Comparison of ENCODE assay signal across 1 cellular context in the genomic region with DNA sequence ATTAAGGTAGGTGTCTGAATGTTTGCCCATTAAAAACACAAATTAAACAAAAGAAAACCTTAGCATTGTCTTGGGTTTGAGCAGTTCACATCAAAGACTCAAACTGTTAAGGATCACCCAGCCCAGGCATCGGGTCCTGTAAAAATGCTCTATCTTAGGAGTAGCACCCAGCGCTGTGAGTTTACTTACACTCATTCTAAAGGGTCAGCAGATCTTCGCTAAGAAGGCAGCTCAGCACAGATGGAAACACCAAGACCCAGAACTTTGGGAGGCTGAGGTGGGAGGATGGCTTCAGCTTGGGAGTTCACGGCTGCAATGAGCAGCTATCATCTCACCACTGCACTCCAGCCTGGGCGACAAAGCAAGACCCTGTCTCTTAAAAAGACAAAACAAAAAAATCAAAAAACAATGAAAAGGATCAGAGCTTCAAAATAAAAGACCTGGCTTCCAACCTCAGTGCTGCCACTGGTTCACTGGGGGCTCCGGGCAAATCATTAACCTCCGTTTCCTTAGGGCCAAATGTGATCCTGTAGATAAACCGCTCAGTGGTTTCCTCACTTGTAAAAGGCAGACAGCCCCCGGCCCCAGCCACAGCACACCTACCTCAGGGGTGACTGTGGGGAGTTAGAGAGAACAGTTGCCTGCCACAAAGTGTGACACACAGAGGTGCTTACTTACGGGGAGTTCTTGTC.
TF ChIP-seq lines count a peak whose summit lies in the region.

No MANE protein-coding gene starts in this region.

TF ChIP-seq in HepG2, 621 proteins besides CTCF, POLR2A, EP300 and RAD21 (continued from another document):
- TF ChIP-seq, protein P1, sequence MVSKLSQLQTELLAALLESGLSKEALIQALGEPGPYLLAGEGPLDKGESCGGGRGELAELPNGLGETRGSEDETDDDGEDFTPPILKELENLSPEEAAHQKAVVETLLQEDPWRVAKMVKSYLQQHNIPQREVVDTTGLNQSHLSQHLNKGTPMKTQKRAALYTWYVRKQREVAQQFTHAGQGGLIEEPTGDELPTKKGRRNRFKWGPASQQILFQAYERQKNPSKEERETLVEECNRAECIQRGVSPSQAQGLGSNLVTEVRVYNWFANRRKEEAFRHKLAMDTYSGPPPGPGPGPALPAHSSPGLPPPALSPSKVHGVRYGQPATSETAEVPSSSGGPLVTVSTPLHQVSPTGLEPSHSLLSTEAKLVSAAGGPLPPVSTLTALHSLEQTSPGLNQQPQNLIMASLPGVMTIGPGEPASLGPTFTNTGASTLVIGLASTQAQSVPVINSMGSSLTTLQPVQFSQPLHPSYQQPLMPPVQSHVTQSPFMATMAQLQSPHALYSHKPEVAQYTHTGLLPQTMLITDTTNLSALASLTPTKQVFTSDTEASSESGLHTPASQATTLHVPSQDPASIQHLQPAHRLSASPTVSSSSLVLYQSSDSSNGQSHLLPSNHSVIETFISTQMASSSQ (IDR thresholded peaks at IDR 0.05; ENCODE audit: low read depth): peak; percentile 95
- TF ChIP-seq, protein P1 (CRISPR knock-in tag; IDR thresholded peaks at IDR 0.05; ENCODE audit: borderline replicate concordance): peak; percentile 94
- TF ChIP-seq NFKB2 (CRISPR knock-in tag; IDR thresholded peaks at IDR 0.05; ENCODE audit: borderline replicate concordance) (no peak), KDM5B (CRISPR knock-in tag; IDR thresholded peaks at IDR 0.05; ENCODE audit: borderline replicate concordance) (no peak; the same call in 1 of the 2 replicates), ZNF317 (CRISPR knock-in tag; IDR thresholded peaks at IDR 0.05) (peak; percentile 96), ZBTB26 (CRISPR knock-in tag; IDR thresholded peaks at IDR 0.05; ENCODE audit: borderline replicate concordance) (0 out of 2 replicates have a peak, but pooled peaks have one; percentile 4), ZSCAN12 (CRISPR knock-in tag; IDR thresholded peaks at IDR 0.05) (0 out of 2 replicates have a peak, but pooled peaks have one; percentile 39), NR1H2 (CRISPR knock-in tag; IDR thresholded peaks at IDR 0.05; ENCODE audit: borderline replicate concordance, low read depth) (no peak), SAP130 (CRISPR knock-in tag; IDR thresholded peaks at IDR 0.05; ENCODE audit: low read depth) (peak; percentile 60), CBX1 (IDR thresholded peaks at IDR 0.05; ENCODE audit: low read depth) (peak; percentile 29), YEATS4 (CRISPR knock-in tag; IDR thresholded peaks at IDR 0.05; ENCODE audit: borderline replicate concordance) (peak; percentile 42; the same call in 1 of the 2 replicates), MXD1 (CRISPR knock-in tag; IDR thresholded peaks at IDR 0.05) (peak; percentile 13; the same call in 1 of the 2 replicates), RBFOX2 (IDR thresholded peaks at IDR 0.05; ENCODE audit: low read depth, low read length) (0 out of 2 replicates have a peak, but pooled peaks have one; percentile 32), ZC3H13 (CRISPR knock-in tag; IDR thresholded peaks at IDR 0.05) (no peak), KDM3A (CRISPR knock-in tag; IDR thresholded peaks at IDR 0.05; ENCODE audit: low read depth) (peak; percentile 40; the same call in 1 of the 2 replicates), MTF2 (CRISPR knock-in tag; IDR thresholded peaks at IDR 0.05; ENCODE audit: borderline replicate concordance) (no peak; the same call in 1 of the 2 replicates), ATF7 (IDR thresholded peaks at IDR 0.05) (no peak), ATF7 (CRISPR knock-in tag; IDR thresholded peaks at IDR 0.05) (no peak), MAZ (IDR thresholded peaks at IDR 0.05; ENCODE audit: borderline replicate concordance, low read depth, low read length) (peak; percentile 10; the same call in 1 of the 2 replicates), MAZ (CRISPR knock-in tag; IDR thresholded peaks at IDR 0.05; ENCODE audit: low read depth) (no peak), NONO (IDR thresholded peaks at IDR 0.05) (no peak), NONO (CRISPR knock-in tag; conservative IDR thresholded peaks at IDR 0.05) (no peak), KAT8 (CRISPR knock-in tag; IDR thresholded peaks at IDR 0.05) (peak; percentile 9; the same call in 1 of the 2 replicates), ZNF335 (CRISPR knock-in tag; IDR thresholded peaks at IDR 0.05) (0 out of 2 replicates have a peak, but pooled peaks have one; percentile 55), RFXANK (CRISPR knock-in tag; IDR thresholded peaks at IDR 0.05) (0 out of 2 replicates have a peak, but pooled peaks have one; percentile 72), PREB (CRISPR knock-in tag; IDR thresholded peaks at IDR 0.05) (no peak), SP5 (CRISPR knock-in tag; IDR thresholded peaks at IDR 0.05; ENCODE audit: borderline replicate concordance, low read depth) (0 out of 2 replicates have a peak, but pooled peaks have one; percentile 4)
- TF ChIP-seq, protein P2, sequence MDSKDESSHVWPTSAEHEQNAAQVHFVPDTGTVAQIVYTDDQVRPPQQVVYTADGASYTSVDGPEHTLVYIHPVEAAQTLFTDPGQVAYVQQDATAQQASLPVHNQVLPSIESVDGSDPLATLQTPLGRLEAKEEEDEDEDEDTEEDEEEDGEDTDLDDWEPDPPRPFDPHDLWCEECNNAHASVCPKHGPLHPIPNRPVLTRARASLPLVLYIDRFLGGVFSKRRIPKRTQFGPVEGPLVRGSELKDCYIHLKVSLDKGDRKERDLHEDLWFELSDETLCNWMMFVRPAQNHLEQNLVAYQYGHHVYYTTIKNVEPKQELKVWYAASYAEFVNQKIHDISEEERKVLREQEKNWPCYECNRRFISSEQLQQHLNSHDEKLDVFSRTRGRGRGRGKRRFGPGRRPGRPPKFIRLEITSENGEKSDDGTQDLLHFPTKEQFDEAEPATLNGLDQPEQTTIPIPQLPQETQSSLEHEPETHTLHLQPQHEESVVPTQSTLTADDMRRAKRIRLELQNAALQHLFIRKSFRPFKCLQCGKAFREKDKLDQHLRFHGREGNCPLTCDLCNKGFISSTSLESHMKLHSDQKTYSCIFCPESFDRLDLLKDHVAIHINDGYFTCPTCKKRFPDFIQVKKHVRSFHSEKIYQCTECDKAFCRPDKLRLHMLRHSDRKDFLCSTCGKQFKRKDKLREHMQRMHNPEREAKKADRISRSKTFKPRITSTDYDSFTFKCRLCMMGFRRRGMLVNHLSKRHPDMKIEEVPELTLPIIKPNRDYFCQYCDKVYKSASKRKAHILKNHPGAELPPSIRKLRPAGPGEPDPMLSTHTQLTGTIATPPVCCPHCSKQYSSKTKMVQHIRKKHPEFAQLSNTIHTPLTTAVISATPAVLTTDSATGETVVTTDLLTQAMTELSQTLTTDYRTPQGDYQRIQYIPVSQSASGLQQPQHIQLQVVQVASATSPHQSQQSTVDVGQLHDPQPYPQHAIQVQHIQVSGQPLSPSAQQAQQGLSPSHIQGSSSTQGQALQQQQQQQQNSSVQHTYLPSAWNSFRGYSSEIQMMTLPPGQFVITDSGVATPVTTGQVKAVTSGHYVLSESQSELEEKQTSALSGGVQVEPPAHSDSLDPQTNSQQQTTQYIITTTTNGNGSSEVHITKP (CRISPR knock-in tag; IDR thresholded peaks at IDR 0.05; ENCODE audit: low read depth): 0 out of 2 replicates have a peak, but pooled peaks have one; percentile 54
- TF ChIP-seq, protein P3, sequence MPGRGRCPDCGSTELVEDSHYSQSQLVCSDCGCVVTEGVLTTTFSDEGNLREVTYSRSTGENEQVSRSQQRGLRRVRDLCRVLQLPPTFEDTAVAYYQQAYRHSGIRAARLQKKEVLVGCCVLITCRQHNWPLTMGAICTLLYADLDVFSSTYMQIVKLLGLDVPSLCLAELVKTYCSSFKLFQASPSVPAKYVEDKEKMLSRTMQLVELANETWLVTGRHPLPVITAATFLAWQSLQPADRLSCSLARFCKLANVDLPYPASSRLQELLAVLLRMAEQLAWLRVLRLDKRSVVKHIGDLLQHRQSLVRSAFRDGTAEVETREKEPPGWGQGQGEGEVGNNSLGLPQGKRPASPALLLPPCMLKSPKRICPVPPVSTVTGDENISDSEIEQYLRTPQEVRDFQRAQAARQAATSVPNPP (CRISPR knock-in tag; IDR thresholded peaks at IDR 0.05): peak; percentile 56; the same call in 1 of the 2 replicates
- TF ChIP-seq, protein P4, sequence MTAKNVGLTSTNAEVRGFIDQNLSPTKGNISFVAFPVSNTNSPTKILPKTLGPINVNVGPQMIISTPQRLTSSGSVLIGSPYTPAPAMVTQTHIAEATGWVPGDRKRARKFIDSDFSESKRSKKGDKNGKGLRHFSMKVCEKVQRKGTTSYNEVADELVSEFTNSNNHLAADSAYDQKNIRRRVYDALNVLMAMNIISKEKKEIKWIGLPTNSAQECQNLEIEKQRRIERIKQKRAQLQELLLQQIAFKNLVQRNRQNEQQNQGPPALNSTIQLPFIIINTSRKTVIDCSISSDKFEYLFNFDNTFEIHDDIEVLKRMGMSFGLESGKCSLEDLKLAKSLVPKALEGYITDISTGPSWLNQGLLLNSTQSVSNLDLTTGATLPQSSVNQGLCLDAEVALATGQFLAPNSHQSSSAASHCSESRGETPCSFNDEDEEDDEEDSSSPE (CRISPR knock-in tag; IDR thresholded peaks at IDR 0.05): 0 out of 2 replicates have a peak, but pooled peaks have one; percentile 14
